Comparison of ENCODE assay signal across 2 cellular contexts in genomic region chr7:6794276-6794675, GRCh38. TPM values are rescaled to one million over a fixed set of nuclear protein-coding genes. Genes with fewer than 3 reads are reported as not detected.
"Had no signal": no experiment of that assay in that cellular context is flagged by ENCODE, and none has a peak within 500 bp of the region (broad histone marks: within the 10 kb centered on the region; RNA-seq: fewer than 3 reads in every experiment).

No MANE protein-coding gene starts in this region.

RNA-seq across cellular contexts. Expression of gene RSPH10B2, which starts 40.4 kb away (rescaled TPM):
- total RNA-seq: M059J, Peyer's patch had no signal
